In genomic region chr17:19009970-19010369, GRCh38 we compare ENCODE assay signal across 27 cellular contexts. TPM values are rescaled to one million over a fixed set of nuclear protein-coding genes. Genes with fewer than 3 reads are reported as not detected.
DNase-seq lines count a peak whose midpoint lies in the region; ATAC-seq and TF ChIP-seq lines count a peak whose summit lies in the region.
"Had no signal": no experiment of that assay in that cellular context is flagged by ENCODE, and none has a peak within 500 bp of the region (broad histone marks: within the 10 kb centered on the region; RNA-seq: fewer than 3 reads in every experiment).

No MANE protein-coding gene starts in this region.

- H3K4me2 ChIP-seq in OCI-LY7 (ENCODE audit: low read length) = no peak overlapping the region

- H3K27me3 ChIP-seq in Caco-2 (replicated peaks; ENCODE audit: control insufficient read depth, insufficient read depth, low read length) = no peaks in the 10 kb centered on the region
- H3K27me3 ChIP-seq in lower lobe of right lung (ENCODE audit: low read depth) = no peaks in the 10 kb centered on the region
- H3K27me3 ChIP-seq: BE2C had no signal

- no peaks in the 10 kb centered on the region for H3K27me3 Mint-ChIP-seq in Caco-2 (ENCODE audit: insufficient read depth, unreplicated experiment)
- no peaks in the 10 kb centered on the region for H3K27me3 Mint-ChIP-seq in T-helper 17 cell
- peaks cover 3% of the 10 kb centered on the region for H3K27me3 Mint-ChIP-seq in type B pancreatic cell
- H3K27me3 Mint-ChIP-seq: CD8-positive, alpha-beta memory T cell had no signal

- TF ChIP-seq CTCF in Caco-2 (IDR thresholded peaks at IDR 0.05; ENCODE audit: insufficient read depth in 1 of 2, low read depth in 1 of 2, low read length in 1 of 2, severe bottlenecking in 1 of 2, unreplicated experiment in 1 of 2) (no peak), lower lobe of right lung (IDR thresholded peaks at IDR 0.05) (no peak), type B pancreatic cell (conservative IDR thresholded peaks at IDR 0.05) (no peak), OCI-LY7 (conservative IDR thresholded peaks at IDR 0.05; ENCODE audit: low read length) (no peak)

- peaks cover 10% of the 10 kb centered on the region for H3K4me1 ChIP-seq in Caco-2
- peaks cover 5% of the 10 kb centered on the region for H3K4me1 ChIP-seq in lower lobe of right lung
- peaks cover 7% of the 10 kb centered on the region for H3K4me1 ChIP-seq in OCI-LY7 (ENCODE audit: insufficient read depth, low read length, poor library complexity, severe bottlenecking)
- H3K4me1 ChIP-seq: BE2C had no signal

- H2AFZ ChIP-seq in OCI-LY7 (ENCODE audit: low read length) = no peak overlapping the region

- no TSS peak for BruUV-seq in Caco-2 (replicated peaks; lab: Mats Ljungman, UMichigan)
- BruUV-seq in OCI-LY7 (replicated peaks; lab: Mats Ljungman, UMichigan) = no TSS peak

- H3K27ac ChIP-seq in lower lobe of right lung (no peak overlapping the region), OCI-LY7 (ENCODE audit: low read depth, low read length, poor library complexity, severe bottlenecking) (no peak overlapping the region)
- H3K27ac ChIP-seq: SK-N-MC had no signal

- POLR2A ChIA-PET in Caco-2 (lab: Charles Lee) (interaction anchor here (0.6 kb wide), 1 partner anchor 259 kb away, joined by 3 read pairs; no protein-coding TSS in a partner anchor), OCI-LY7 (lab: Charles Lee) (no interaction called here)

- H3K4me1 Mint-ChIP-seq in Caco-2 (ENCODE audit: low read depth, unreplicated experiment) = no peaks in the 10 kb centered on the region
- peaks cover 5% of the 10 kb centered on the region for H3K4me1 Mint-ChIP-seq in T-helper 17 cell
- H3K4me1 Mint-ChIP-seq in type B pancreatic cell (ENCODE audit: unreplicated experiment) = peaks cover 7% of the 10 kb centered on the region

- no peak overlapping the region for H3K4me3 ChIP-seq in Caco-2 (ENCODE audit: low read depth, low read length)
- H3K4me3 ChIP-seq in lower lobe of right lung = no peak overlapping the region
- H3K4me3 ChIP-seq in OCI-LY7 (ENCODE audit: low read depth, low read length, poor library complexity, severe bottlenecking) = no peak overlapping the region
- H3K4me3 ChIP-seq: SK-N-MC had no signal

- no peaks in the 10 kb centered on the region for H3K9me3 Mint-ChIP-seq in Caco-2 (ENCODE audit: unreplicated experiment)
- H3K9me3 Mint-ChIP-seq in type B pancreatic cell = no peaks in the 10 kb centered on the region
- H3K9me3 Mint-ChIP-seq: CD8-positive, alpha-beta memory T cell had no signal

- no peaks in the 10 kb centered on the region for H3K79me2 ChIP-seq in OCI-LY7 (ENCODE audit: insufficient read depth, low read depth, low read length)

- DNase-seq in Caco-2 (no peak), T-helper 17 cell (no peak), lower lobe of right lung (peak; percentile 32), type B pancreatic cell (ENCODE audit: extremely low spot score, unreplicated experiment) (no peak), LoVo (ENCODE audit: low spot score) (no peak), OCI-LY7 (ENCODE audit: low spot score) (no peak)
- DNase-seq: BE2C; Calu3; CD8-positive, alpha-beta memory T cell; DMS79 treated with DMSO at 0.1 percent for 48 hours; GF-D8; Karpas-422; NCI-H2029; NCI-H446 treated with DMSO at 0.1 percent for 48 hours; NCI-H526; NCI-H82; NK-92 treated with Interleukin-12 subunit alpha and Interleukin-12 subunit beta, amount 100 ng/mL, for 24 hours; RPMI8226; SHP77 treated with DMSO at 0.1 percent for 48 hours had no signal

- no peaks in the 10 kb centered on the region for H3K36me3 ChIP-seq in Caco-2 (ENCODE audit: control insufficient read depth, insufficient read depth, low read length)
- no peaks in the 10 kb centered on the region for H3K36me3 ChIP-seq in lower lobe of right lung
- no peaks in the 10 kb centered on the region for H3K36me3 ChIP-seq in OCI-LY7 (ENCODE audit: insufficient read depth, low read length)
- H3K36me3 ChIP-seq: BE2C had no signal

- H3K4me3 Mint-ChIP-seq in Caco-2 (ENCODE audit: unreplicated experiment) (no peak overlapping the region), T-helper 17 cell (no peak overlapping the region), type B pancreatic cell (peak overlapping the region; percentile 3)
- H3K4me3 Mint-ChIP-seq: CD14-positive monocyte; CD8-positive, alpha-beta memory T cell had no signal

- peak overlapping the region; percentile 4 for H3K27ac Mint-ChIP-seq in Caco-2 (ENCODE audit: unreplicated experiment)
- H3K27ac Mint-ChIP-seq in T-helper 17 cell = peak overlapping the region; percentile 47
- no peak overlapping the region for H3K27ac Mint-ChIP-seq in type B pancreatic cell
- H3K27ac Mint-ChIP-seq: CD14-positive monocyte had no signal

- ATAC-seq in T-helper 17 cell (no peak), lower lobe of right lung (no peak), GM18511 (IDR thresholded peaks at IDR 0.05; ENCODE audit: unreplicated experiment) (no peak)
- ATAC-seq: HCT116, HepG2 had no signal

- no peaks in the 10 kb centered on the region for H3K9me2 ChIP-seq in OCI-LY7 (ENCODE audit: insufficient read depth, low read length)

- CTCF ChIA-PET in Caco-2 (lab: Charles Lee) (no interaction called here), OCI-LY7 (lab: Charles Lee; ENCODE audit: unreplicated experiment) (no interaction called here)

- H3K9me3 ChIP-seq in Caco-2 (no peaks in the 10 kb centered on the region), T-helper 17 cell (ENCODE audit: control insufficient read depth, low read length, poor library complexity, severe bottlenecking) (no peaks in the 10 kb centered on the region), lower lobe of right lung (no peaks in the 10 kb centered on the region), OCI-LY7 (ENCODE audit: low read length) (peaks cover 6% of the 10 kb centered on the region; the same call in 1 of the 2 replicates)
- H3K9me3 ChIP-seq: BE2C had no signal

- intact Hi-C loops in Caco-2 (cut with micrococcal nuclease; ENCODE audit: unreplicated experiment) = no loop called here
- intact Hi-C loops in lower lobe of right lung (cut with DNase I) = no loop called here
- intact Hi-C loops in OCI-LY7 (cut with micrococcal nuclease; ENCODE audit: unreplicated experiment) = loop anchor here (10.0 kb wide), 1 partner anchor 75 kb away; no protein-coding TSS in a partner anchor

- H3K36me3 Mint-ChIP-seq in Caco-2 (ENCODE audit: insufficient read depth, unreplicated experiment) = no peaks in the 10 kb centered on the region
- H3K36me3 Mint-ChIP-seq in T-helper 17 cell (ENCODE audit: low read depth) = no peaks in the 10 kb centered on the region
- no peaks in the 10 kb centered on the region for H3K36me3 Mint-ChIP-seq in type B pancreatic cell
- H3K36me3 Mint-ChIP-seq: CD14-positive monocyte; CD8-positive, alpha-beta memory T cell had no signal

- no peaks in the 10 kb centered on the region for H4K20me1 ChIP-seq in OCI-LY7 (ENCODE audit: insufficient read depth, low read length)

RNA-seq across cellular contexts. Expression of gene FAM83G, which starts 5.4 kb away (rescaled TPM):
- total RNA-seq in Caco-2 (2022) (24.3 and 28.1 TPM in 2 replicates), T-helper 17 cell (1 to 10 TPM; 7.8 to 7.9 TPM), lower lobe of right lung (5.8 TPM), type B pancreatic cell (ENCODE audit: low replicate concordance) (8.3 and 18.5 TPM in 2 replicates), OCI-LY7 (2022) (9.1 and 10.4 TPM in 2 replicates)
- 5.0 and 15.3 TPM in 2 replicates for total RNA-seq in OCI-LY7 (2014; rRNA removed; shearing (Covaris generic))

RNA-seq across cellular contexts. Expression of gene GRAP, which starts 36.8 kb away (rescaled TPM):
- 0.50 TPM in 1 of 2 replicates, not detected in the other for total RNA-seq in Caco-2 (2022)
- total RNA-seq in T-helper 17 cell = 10 to 100 TPM; 23.8 to 26.7 TPM
- total RNA-seq in lower lobe of right lung = 8.5 TPM
- total RNA-seq in type B pancreatic cell (ENCODE audit: low replicate concordance) = 0.22 TPM in 1 of 2 replicates, not detected in the other
- 176 and 221 TPM in 2 replicates for total RNA-seq in OCI-LY7 (2014; rRNA removed; shearing (Covaris generic))
- 125 and 154 TPM in 2 replicates for total RNA-seq in OCI-LY7 (2022)
- total RNA-seq: Calu3 had no signal

RNA-seq across cellular contexts. Expression of gene SLC5A10, which starts 58.0 kb away (rescaled TPM):
- 0.19 and 0.27 TPM in 2 replicates for total RNA-seq in Caco-2 (2022)
- not detected for total RNA-seq in T-helper 17 cell
- not detected for total RNA-seq in lower lobe of right lung
- total RNA-seq in type B pancreatic cell (ENCODE audit: low replicate concordance) = 0.19 TPM in 1 of 2 replicates, not detected in the other
- total RNA-seq in OCI-LY7 (2014; rRNA removed; shearing (Covaris generic)) = not detected in 2 replicates
- not detected in 2 replicates for total RNA-seq in OCI-LY7 (2022)
- total RNA-seq: Calu3; CD8-positive, alpha-beta memory T cell; H4; HepG2; HT1080; M059J had no signal

Comparison
In these comparisons a context has a peak if more than half of its experiments do, and no peak if none do; other contexts are left out.
1. RNA of gene GRAP, which starts 36.8 kb away (total RNA-seq): 125 to 221 TPM in OCI-LY7; 23.8 to 26.7 TPM in T-helper 17 cell, 8.5 TPM in lower lobe of right lung (single experiment), 0.50 TPM in Caco-2 and 0.22 TPM in type B pancreatic cell; every median in the first group is over 4 times any median in the second.